ENCODE assay signal across 1 cellular context in the genomic region with DNA sequence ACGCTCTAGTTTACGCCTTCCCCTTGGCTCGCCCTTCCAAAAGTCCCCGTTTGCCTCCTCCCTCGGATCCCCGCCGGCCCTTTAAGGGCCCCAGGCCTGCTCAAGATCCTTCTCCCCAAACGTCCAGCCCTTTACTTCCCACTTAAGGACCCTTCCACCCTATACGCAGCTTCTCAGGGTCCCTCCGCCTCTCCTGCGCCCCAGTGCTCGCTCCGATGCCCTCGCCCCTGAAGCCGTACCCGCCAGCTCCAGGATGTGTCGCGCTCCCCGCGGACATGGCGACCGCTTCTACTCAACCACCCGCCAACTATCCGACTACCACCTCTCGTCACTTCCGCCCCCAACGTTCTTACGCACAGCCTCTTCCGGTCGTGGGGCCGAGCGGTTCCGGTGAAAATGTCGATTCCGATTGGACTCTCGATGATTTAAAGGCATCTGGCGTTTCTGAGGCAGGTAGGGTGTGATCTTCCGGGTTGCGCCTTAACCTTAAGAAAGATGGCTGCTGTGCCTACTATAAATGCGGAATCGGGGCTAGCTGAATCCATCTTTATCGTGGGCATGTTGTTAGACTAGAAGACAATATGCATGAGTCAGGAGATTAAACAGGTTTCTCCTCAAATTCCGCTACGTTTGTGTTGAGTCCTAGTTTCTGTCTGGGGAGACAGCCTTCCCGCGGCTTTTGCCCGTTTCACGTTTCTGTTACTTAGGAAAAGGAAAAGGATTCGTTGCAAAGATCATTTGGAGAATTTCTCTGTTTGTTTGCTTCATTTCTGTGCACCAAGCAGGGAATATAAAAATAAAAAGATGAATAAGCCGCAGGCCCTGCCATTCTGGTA.
TF ChIP-seq lines count a peak whose summit lies in the region.

A gene (minus strand): TSS at position 317 of the 836 bp plus-strand sequence. CDS start 40 bp downstream, at position 277.

TF ChIP-seq in K562, 482 proteins besides CTCF, POLR2A, EP300 and RAD21 (continued from another document and continues in another):
- TF ChIP-seq, protein P1, sequence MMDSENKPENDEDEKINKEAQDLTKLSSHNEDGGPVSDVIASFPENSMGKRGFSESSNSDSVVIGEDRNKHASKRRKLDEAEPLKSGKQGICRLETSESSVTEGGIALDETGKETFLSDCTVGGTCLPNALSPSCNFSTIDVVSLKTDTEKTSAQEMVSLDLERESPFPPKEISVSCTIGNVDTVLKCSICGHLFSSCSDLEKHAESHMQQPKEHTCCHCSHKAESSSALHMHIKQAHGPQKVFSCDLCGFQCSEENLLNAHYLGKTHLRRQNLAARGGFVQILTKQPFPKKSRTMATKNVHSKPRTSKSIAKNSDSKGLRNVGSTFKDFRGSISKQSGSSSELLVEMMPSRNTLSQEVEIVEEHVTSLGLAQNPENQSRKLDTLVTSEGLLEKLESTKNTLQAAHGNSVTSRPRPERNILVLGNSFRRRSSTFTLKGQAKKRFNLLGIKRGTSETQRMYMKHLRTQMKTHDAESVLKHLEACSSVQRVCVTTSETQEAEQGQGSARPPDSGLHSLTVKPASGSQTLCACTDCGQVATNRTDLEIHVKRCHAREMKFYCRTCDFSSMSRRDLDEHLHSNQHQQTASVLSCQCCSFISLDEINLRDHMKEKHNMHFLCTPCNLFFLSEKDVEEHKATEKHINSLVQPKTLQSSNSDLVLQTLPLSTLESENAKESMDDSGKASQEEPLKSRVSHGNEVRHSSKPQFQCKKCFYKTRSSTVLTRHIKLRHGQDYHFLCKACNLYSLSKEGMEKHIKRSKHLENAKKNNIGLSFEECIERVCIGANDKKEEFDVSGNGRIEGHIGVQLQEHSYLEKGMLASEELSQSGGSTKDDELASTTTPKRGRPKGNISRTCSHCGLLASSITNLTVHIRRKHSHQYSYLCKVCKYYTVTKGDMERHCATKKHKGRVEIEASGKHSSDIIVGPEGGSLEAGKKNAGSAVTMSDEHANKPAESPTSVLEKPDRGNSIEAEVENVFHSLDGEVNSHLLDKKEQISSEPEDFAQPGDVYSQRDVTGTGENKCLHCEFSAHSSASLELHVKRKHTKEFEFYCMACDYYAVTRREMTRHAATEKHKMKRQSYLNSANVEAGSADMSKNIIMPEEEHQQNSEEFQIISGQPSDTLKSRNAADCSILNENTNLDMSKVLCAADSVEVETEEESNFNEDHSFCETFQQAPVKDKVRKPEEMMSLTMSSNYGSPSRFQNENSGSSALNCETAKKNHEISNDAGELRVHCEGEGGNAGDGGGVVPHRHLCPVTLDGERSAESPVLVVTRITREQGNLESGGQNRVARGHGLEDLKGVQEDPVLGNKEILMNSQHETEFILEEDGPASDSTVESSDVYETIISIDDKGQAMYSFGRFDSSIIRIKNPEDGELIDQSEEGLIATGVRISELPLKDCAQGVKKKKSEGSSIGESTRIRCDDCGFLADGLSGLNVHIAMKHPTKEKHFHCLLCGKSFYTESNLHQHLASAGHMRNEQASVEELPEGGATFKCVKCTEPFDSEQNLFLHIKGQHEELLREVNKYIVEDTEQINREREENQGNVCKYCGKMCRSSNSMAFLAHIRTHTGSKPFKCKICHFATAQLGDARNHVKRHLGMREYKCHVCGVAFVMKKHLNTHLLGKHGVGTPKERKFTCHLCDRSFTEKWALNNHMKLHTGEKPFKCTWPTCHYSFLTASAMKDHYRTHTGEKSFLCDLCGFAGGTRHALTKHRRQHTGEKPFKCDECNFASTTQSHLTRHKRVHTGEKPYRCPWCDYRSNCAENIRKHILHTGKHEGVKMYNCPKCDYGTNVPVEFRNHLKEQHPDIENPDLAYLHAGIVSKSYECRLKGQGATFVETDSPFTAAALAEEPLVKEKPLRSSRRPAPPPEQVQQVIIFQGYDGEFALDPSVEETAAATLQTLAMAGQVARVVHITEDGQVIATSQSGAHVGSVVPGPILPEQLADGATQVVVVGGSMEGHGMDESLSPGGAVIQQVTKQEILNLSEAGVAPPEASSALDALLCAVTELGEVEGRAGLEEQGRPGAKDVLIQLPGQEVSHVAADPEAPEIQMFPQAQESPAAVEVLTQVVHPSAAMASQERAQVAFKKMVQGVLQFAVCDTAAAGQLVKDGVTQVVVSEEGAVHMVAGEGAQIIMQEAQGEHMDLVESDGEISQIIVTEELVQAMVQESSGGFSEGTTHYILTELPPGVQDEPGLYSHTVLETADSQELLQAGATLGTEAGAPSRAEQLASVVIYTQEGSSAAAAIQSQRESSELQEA (IDR thresholded peaks at IDR 0.05; ENCODE audit: low read depth): peak; percentile 5; the same call in 1 of the 2 replicates
- TF ChIP-seq IRF2 (CRISPR knock-in tag; IDR thresholded peaks at IDR 0.05): no peak
- peak; percentile 96 for TF ChIP-seq POLR2H (tag; IDR thresholded peaks at IDR 0.05; ENCODE audit: low read depth)
- TF ChIP-seq RFX1 (IDR thresholded peaks at IDR 0.05): 0 out of 2 replicates have a peak, but pooled peaks have one; percentile 21
- TF ChIP-seq, protein P2, sequence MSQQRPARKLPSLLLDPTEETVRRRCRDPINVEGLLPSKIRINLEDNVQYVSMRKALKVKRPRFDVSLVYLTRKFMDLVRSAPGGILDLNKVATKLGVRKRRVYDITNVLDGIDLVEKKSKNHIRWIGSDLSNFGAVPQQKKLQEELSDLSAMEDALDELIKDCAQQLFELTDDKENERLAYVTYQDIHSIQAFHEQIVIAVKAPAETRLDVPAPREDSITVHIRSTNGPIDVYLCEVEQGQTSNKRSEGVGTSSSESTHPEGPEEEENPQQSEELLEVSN (IDR thresholded peaks at IDR 0.05; ENCODE audit: borderline replicate concordance in 1 of 2, extremely low read depth in 1 of 2, insufficient read depth in 1 of 2, insufficient read length in 1 of 2, low read depth in 1 of 2, low read length in 1 of 2, poor library complexity in 1 of 2, severe bottlenecking in 1 of 2): peak in 1 of 2 experiments; percentile 50
- no peak for TF ChIP-seq ZNF239 (CRISPR knock-in tag; IDR thresholded peaks at IDR 0.05)
- no peak for TF ChIP-seq E2F3 (CRISPR knock-in tag; IDR thresholded peaks at IDR 0.05)
- no peak; the same call in 1 of the 2 replicates for TF ChIP-seq ZKSCAN1 (IDR thresholded peaks at IDR 0.05; ENCODE audit: low read depth, low read length)
- TF ChIP-seq RBBP5 (IDR thresholded peaks at IDR 0.05; ENCODE audit: borderline replicate concordance, insufficient read depth, low read length, poor library complexity, severe bottlenecking): peak; percentile 93
- TF ChIP-seq, protein P3, sequence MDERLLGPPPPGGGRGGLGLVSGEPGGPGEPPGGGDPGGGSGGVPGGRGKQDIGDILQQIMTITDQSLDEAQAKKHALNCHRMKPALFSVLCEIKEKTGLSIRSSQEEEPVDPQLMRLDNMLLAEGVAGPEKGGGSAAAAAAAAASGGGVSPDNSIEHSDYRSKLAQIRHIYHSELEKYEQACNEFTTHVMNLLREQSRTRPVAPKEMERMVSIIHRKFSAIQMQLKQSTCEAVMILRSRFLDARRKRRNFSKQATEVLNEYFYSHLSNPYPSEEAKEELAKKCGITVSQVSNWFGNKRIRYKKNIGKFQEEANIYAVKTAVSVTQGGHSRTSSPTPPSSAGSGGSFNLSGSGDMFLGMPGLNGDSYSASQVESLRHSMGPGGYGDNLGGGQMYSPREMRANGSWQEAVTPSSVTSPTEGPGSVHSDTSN (CRISPR knock-in tag; IDR thresholded peaks at IDR 0.05; ENCODE audit: low read depth): peak; percentile 27; the same call in 1 of the 2 replicates
- TF ChIP-seq, protein P3 (tag; conservative IDR thresholded peaks at IDR 0.05; ENCODE audit: low read depth): peak; percentile 99
- TF ChIP-seq, protein P4, sequence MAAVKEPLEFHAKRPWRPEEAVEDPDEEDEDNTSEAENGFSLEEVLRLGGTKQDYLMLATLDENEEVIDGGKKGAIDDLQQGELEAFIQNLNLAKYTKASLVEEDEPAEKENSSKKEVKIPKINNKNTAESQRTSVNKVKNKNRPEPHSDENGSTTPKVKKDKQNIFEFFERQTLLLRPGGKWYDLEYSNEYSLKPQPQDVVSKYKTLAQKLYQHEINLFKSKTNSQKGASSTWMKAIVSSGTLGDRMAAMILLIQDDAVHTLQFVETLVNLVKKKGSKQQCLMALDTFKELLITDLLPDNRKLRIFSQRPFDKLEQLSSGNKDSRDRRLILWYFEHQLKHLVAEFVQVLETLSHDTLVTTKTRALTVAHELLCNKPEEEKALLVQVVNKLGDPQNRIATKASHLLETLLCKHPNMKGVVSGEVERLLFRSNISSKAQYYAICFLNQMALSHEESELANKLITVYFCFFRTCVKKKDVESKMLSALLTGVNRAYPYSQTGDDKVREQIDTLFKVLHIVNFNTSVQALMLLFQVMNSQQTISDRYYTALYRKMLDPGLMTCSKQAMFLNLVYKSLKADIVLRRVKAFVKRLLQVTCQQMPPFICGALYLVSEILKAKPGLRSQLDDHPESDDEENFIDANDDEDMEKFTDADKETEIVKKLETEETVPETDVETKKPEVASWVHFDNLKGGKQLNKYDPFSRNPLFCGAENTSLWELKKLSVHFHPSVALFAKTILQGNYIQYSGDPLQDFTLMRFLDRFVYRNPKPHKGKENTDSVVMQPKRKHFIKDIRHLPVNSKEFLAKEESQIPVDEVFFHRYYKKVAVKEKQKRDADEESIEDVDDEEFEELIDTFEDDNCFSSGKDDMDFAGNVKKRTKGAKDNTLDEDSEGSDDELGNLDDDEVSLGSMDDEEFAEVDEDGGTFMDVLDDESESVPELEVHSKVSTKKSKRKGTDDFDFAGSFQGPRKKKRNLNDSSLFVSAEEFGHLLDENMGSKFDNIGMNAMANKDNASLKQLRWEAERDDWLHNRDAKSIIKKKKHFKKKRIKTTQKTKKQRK (IDR thresholded peaks at IDR 0.05; ENCODE audit: borderline replicate concordance, low read depth, low read length): peak; percentile 69; the same call in 1 of the 2 replicates
- peak; percentile 26; the same call in 1 of the 2 replicates for TF ChIP-seq BCOR (IDR thresholded peaks at IDR 0.05)
- TF ChIP-seq, protein P5, sequence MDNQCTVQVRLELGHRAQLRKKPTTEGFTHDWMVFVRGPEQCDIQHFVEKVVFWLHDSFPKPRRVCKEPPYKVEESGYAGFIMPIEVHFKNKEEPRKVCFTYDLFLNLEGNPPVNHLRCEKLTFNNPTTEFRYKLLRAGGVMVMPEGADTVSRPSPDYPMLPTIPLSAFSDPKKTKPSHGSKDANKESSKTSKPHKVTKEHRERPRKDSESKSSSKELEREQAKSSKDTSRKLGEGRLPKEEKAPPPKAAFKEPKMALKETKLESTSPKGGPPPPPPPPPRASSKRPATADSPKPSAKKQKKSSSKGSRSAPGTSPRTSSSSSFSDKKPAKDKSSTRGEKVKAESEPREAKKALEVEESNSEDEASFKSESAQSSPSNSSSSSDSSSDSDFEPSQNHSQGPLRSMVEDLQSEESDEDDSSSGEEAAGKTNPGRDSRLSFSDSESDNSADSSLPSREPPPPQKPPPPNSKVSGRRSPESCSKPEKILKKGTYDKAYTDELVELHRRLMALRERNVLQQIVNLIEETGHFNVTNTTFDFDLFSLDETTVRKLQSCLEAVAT (IDR thresholded peaks at IDR 0.05): peak; percentile 62 to 82
- TF ChIP-seq, protein P6, sequence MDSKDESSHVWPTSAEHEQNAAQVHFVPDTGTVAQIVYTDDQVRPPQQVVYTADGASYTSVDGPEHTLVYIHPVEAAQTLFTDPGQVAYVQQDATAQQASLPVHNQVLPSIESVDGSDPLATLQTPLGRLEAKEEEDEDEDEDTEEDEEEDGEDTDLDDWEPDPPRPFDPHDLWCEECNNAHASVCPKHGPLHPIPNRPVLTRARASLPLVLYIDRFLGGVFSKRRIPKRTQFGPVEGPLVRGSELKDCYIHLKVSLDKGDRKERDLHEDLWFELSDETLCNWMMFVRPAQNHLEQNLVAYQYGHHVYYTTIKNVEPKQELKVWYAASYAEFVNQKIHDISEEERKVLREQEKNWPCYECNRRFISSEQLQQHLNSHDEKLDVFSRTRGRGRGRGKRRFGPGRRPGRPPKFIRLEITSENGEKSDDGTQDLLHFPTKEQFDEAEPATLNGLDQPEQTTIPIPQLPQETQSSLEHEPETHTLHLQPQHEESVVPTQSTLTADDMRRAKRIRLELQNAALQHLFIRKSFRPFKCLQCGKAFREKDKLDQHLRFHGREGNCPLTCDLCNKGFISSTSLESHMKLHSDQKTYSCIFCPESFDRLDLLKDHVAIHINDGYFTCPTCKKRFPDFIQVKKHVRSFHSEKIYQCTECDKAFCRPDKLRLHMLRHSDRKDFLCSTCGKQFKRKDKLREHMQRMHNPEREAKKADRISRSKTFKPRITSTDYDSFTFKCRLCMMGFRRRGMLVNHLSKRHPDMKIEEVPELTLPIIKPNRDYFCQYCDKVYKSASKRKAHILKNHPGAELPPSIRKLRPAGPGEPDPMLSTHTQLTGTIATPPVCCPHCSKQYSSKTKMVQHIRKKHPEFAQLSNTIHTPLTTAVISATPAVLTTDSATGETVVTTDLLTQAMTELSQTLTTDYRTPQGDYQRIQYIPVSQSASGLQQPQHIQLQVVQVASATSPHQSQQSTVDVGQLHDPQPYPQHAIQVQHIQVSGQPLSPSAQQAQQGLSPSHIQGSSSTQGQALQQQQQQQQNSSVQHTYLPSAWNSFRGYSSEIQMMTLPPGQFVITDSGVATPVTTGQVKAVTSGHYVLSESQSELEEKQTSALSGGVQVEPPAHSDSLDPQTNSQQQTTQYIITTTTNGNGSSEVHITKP (IDR thresholded peaks at IDR 0.05; ENCODE audit: partially characterized antibody): peak; percentile 10
- peak; percentile 66 to 76; a peak in 3 of 4 replicates for TF ChIP-seq MAZ (CRISPR knock-in tag; conservative IDR thresholded peaks at IDR 0.05 in 1 of 2, IDR thresholded peaks at IDR 0.05 in 1 of 2)
- TF ChIP-seq ZNF79 (CRISPR knock-in tag; IDR thresholded peaks at IDR 0.05; ENCODE audit: low read depth): no peak
- TF ChIP-seq FOXP1 (CRISPR knock-in tag; IDR thresholded peaks at IDR 0.05): peak; percentile 76; the same call in 1 of the 2 replicates
- TF ChIP-seq IFI16 (CRISPR knock-in tag; IDR thresholded peaks at IDR 0.05): no peak
- TF ChIP-seq, protein P7, sequence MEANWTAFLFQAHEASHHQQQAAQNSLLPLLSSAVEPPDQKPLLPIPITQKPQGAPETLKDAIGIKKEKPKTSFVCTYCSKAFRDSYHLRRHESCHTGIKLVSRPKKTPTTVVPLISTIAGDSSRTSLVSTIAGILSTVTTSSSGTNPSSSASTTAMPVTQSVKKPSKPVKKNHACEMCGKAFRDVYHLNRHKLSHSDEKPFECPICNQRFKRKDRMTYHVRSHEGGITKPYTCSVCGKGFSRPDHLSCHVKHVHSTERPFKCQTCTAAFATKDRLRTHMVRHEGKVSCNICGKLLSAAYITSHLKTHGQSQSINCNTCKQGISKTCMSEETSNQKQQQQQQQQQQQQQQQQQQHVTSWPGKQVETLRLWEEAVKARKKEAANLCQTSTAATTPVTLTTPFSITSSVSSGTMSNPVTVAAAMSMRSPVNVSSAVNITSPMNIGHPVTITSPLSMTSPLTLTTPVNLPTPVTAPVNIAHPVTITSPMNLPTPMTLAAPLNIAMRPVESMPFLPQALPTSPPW (CRISPR knock-in tag; IDR thresholded peaks at IDR 0.05): peak; percentile 37; the same call in 1 of the 2 replicates
- TF ChIP-seq, protein P8, sequence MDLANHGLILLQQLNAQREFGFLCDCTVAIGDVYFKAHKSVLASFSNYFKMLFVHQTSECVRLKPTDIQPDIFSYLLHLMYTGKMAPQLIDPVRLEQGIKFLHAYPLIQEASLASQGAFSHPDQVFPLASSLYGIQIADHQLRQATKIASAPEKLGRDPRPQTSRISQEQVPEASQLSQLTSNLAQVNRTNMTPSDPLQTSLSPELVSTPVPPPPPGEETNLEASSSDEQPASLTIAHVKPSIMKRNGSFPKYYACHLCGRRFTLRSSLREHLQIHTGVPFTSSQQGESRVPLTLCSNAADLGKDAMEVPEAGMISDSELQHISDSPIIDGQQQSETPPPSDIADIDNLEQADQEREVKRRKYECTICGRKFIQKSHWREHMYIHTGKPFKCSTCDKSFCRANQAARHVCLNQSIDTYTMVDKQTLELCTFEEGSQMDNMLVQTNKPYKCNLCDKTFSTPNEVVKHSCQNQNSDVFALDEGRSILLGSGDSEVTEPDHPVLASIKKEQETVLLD (IDR thresholded peaks at IDR 0.05): peak; percentile 66; the same call in 1 of the 2 replicates
